1 cellular context compared by ENCODE assay signal in the genomic region with DNA sequence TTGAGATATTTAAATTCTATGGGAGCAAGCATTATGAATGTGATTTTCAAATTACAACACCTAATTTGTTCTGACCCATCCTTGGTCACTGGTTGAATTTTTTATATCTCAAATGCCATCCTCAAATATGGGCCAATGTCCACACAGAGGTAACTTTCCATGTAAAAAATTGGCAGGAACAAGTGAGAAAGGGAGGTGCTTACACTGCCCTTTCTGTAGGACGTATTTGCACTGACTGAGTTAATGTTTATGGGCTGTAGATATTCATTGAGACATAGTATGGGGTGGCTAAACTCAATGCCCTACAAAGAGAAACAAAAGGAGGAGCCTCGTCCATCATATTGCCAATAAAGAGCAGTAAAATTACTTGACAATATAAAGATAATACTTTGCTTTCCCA.
TF ChIP-seq lines count a peak whose summit lies in the region.

No MANE protein-coding gene starts in this region.

TF ChIP-seq in liver, 16 proteins besides CTCF, POLR2A, EP300 and RAD21 (continued from another document):
- TF ChIP-seq REST (IDR thresholded peaks at IDR 0.05): no peak
- no peak for TF ChIP-seq NR2F2 (IDR thresholded peaks at IDR 0.05)
- TF ChIP-seq ATF3 (IDR thresholded peaks at IDR 0.05): peak; percentile 18
